ENCODE assay signal across 26 cellular contexts in the genomic region with DNA sequence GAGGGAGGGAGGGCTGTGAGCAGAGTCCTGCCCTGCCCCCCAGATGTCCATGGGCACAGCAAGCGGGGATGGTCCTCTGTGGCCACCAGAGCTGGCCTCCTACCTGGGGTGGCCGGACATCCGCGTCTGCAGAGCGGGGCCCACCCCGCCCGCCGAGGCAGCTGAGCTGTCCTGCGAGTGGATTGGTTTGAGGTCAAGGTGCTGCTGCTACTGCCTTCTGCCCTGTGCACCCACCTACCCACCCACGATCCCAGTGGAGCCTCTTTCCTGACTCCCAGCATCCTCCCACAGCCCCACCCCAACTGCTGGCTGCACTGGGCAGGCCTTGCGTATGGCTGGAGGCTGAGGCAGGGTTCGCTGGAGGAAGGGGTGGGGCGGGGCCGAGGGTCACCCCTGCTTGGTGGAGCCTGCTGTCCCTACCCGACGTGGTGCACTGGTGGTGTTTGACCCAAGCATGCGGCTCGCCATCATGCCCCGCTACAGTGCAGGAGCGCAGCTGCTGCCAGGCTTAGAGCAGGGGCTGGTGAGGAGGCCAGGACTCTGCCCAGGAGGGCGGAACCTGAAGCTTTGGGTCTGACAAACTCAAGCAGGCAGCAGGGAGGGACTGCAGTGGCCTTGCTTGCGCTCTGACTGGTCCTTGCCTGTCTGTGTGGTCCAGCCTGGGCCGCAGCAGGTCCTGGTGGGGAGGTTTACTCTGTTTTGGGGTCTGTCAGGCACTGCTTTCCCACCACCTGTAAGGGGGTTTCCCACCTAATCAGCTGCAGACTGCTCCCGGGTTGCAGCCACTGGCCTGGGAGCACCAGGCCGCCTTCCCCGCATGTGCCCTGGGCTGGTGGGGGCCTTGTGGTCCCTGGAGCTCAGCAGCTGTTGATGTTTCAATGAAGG. TPM values are rescaled to one million over a fixed set of nuclear protein-coding genes. Genes with fewer than 3 reads are reported as not detected.
DNase-seq lines count a peak whose midpoint lies in the region; ATAC-seq, FAIRE-seq and TF ChIP-seq lines count a peak whose summit lies in the region.
"Had no signal": no experiment of that assay in that cellular context is flagged by ENCODE, and none has a peak within 500 bp of the region (broad histone marks: within the 10 kb centered on the region; RNA-seq: fewer than 3 reads in every experiment).

No MANE protein-coding gene starts in this region.

- H3K27me3 Mint-ChIP-seq in activated naive CD8-positive, alpha-beta T cell treated with anti-CD3 and anti-CD28 coated beads, Interleukin-2, amount 50 U/mL, for 24 hours = no peaks in the 10 kb centered on the region
- H3K27me3 Mint-ChIP-seq in activated naive CD8-positive, alpha-beta T cell treated with anti-CD3 and anti-CD28 coated beads for 36 hours = no peaks in the 10 kb centered on the region
- H3K27me3 Mint-ChIP-seq: activated CD8-positive, alpha-beta memory T cell treated with anti-CD3 and anti-CD28 coated beads, Interleukin-2, amount 10 ng/mL, durations not matched to agents 7 days and 5 days; CD4-positive, CD25-positive, alpha-beta regulatory T cell; central memory CD8-positive, alpha-beta T cell had no signal

- TF ChIP-seq POLR2A in GM12892 (IDR thresholded peaks at IDR 0.05; ENCODE audit: low read depth, low read length) = no peak

- H3K4me3 Mint-ChIP-seq in activated naive CD8-positive, alpha-beta T cell treated with anti-CD3 and anti-CD28 coated beads, Interleukin-2, amount 50 U/mL, for 24 hours = no peak overlapping the region
- no peak overlapping the region for H3K4me3 Mint-ChIP-seq in activated naive CD8-positive, alpha-beta T cell treated with anti-CD3 and anti-CD28 coated beads for 36 hours
- H3K4me3 Mint-ChIP-seq: activated CD8-positive, alpha-beta memory T cell treated with anti-CD3 and anti-CD28 coated beads, Interleukin-2, amount 10 ng/mL, durations not matched to agents 7 days and 5 days; CD4-positive, CD25-positive, alpha-beta regulatory T cell; central memory CD8-positive, alpha-beta T cell; immature natural killer cell had no signal

- ATAC-seq in activated naive CD8-positive, alpha-beta T cell treated with anti-CD3 and anti-CD28 coated beads, Interleukin-2, amount 50 U/mL, for 24 hours = no peak
- no peak for ATAC-seq in left ventricle myocardium superior
- no peak for ATAC-seq in HG03108 (IDR thresholded peaks at IDR 0.05; ENCODE audit: unreplicated experiment)
- ATAC-seq in HG03342 (IDR thresholded peaks at IDR 0.05; ENCODE audit: unreplicated experiment) = no peak
- ATAC-seq: activated CD8-positive, alpha-beta memory T cell treated with anti-CD3 and anti-CD28 coated beads, Interleukin-2, amount 10 ng/mL, durations not matched to agents 7 days and 5 days; pancreas; SK-N-SH treated with all-trans-retinoic acid at 6 μM for 48 hours had no signal

- H3K27ac Mint-ChIP-seq in activated naive CD8-positive, alpha-beta T cell treated with anti-CD3 and anti-CD28 coated beads, Interleukin-2, amount 50 U/mL, for 24 hours = no peak overlapping the region
- no peak overlapping the region for H3K27ac Mint-ChIP-seq in activated naive CD8-positive, alpha-beta T cell treated with anti-CD3 and anti-CD28 coated beads for 36 hours
- H3K27ac Mint-ChIP-seq: activated CD8-positive, alpha-beta memory T cell treated with anti-CD3 and anti-CD28 coated beads, Interleukin-2, amount 10 ng/mL, durations not matched to agents 7 days and 5 days; CD4-positive, CD25-positive, alpha-beta regulatory T cell; immature natural killer cell had no signal

- peak; percentile 1 for DNase-seq in activated naive CD8-positive, alpha-beta T cell treated with anti-CD3 and anti-CD28 coated beads, Interleukin-2, amount 50 U/mL, for 24 hours
- no peak for DNase-seq in activated naive CD8-positive, alpha-beta T cell treated with anti-CD3 and anti-CD28 coated beads for 36 hours
- peak; percentile 22 for DNase-seq in GM12892 (ENCODE audit: insufficient read length)
- DNase-seq in left ventricle myocardium superior = peak; percentile 26
- DNase-seq in posterior vena cava (ENCODE audit: low spot score) = peak; percentile 75
- DNase-seq in RKO (ENCODE audit: low spot score) = no peak
- DNase-seq: ACHN; activated CD4-positive, alpha-beta T cell treated with anti-CD3 and anti-CD28 coated beads for 4 hours; activated CD8-positive, alpha-beta memory T cell treated with anti-CD3 and anti-CD28 coated beads, Interleukin-2, amount 10 ng/mL, durations not matched to agents 7 days and 5 days; CD4-positive, CD25-positive, alpha-beta regulatory T cell; DMS 273 treated with DMSO at 0.1 percent for 48 hours; effector CD8-positive, alpha-beta T cell; GF-D8; immature natural killer cell; KG1; MV-4-11; NCI-H187; NCI-H345; small intestine had no signal

- intact Hi-C loops in left ventricle myocardium superior (cut with micrococcal nuclease) = no loop called here
- intact Hi-C loops in posterior vena cava (cut with DNase I) = no loop called here

- no peaks in the 10 kb centered on the region for H3K4me1 Mint-ChIP-seq in activated naive CD8-positive, alpha-beta T cell treated with anti-CD3 and anti-CD28 coated beads, Interleukin-2, amount 50 U/mL, for 24 hours
- no peaks in the 10 kb centered on the region for H3K4me1 Mint-ChIP-seq in activated naive CD8-positive, alpha-beta T cell treated with anti-CD3 and anti-CD28 coated beads for 36 hours
- H3K4me1 Mint-ChIP-seq: activated CD8-positive, alpha-beta memory T cell treated with anti-CD3 and anti-CD28 coated beads, Interleukin-2, amount 10 ng/mL, durations not matched to agents 7 days and 5 days; CD4-positive, CD25-positive, alpha-beta regulatory T cell; central memory CD8-positive, alpha-beta T cell; immature natural killer cell had no signal

- FAIRE-seq in GM12892 (lab: Jason Lieb, UNC) = no peak
- FAIRE-seq: GM12891, pancreas, small intestine had no signal

- H3K36me3 Mint-ChIP-seq in activated naive CD8-positive, alpha-beta T cell treated with anti-CD3 and anti-CD28 coated beads, Interleukin-2, amount 50 U/mL, for 24 hours (ENCODE audit: low read depth) = no peaks in the 10 kb centered on the region
- H3K36me3 Mint-ChIP-seq in activated naive CD8-positive, alpha-beta T cell treated with anti-CD3 and anti-CD28 coated beads for 36 hours = no peaks in the 10 kb centered on the region
- H3K36me3 Mint-ChIP-seq: activated CD8-positive, alpha-beta memory T cell treated with anti-CD3 and anti-CD28 coated beads, Interleukin-2, amount 10 ng/mL, durations not matched to agents 7 days and 5 days; CD4-positive, CD25-positive, alpha-beta regulatory T cell; immature natural killer cell had no signal

- no peaks in the 10 kb centered on the region for H3K9me3 Mint-ChIP-seq in activated naive CD8-positive, alpha-beta T cell treated with anti-CD3 and anti-CD28 coated beads, Interleukin-2, amount 50 U/mL, for 24 hours
- H3K9me3 Mint-ChIP-seq in activated naive CD8-positive, alpha-beta T cell treated with anti-CD3 and anti-CD28 coated beads for 36 hours = peaks cover 1% of the 10 kb centered on the region
- H3K9me3 Mint-ChIP-seq: central memory CD8-positive, alpha-beta T cell; immature natural killer cell had no signal

RNA-seq across cellular contexts. Expression of a gene that starts 23.7 kb away (rescaled TPM):
- total RNA-seq in activated naive CD8-positive, alpha-beta T cell treated with anti-CD3 and anti-CD28 coated beads for 36 hours = 1 to 10 TPM; 4.6 to 4.7 TPM
- not detected for polyA plus RNA-seq in GM12892 (2012; ENCODE audit: missing spikeins)
- total RNA-seq in left ventricle myocardium superior = 10.7 TPM
- total RNA-seq in posterior vena cava = 10 to 100 TPM; 26.8 to 47.0 TPM
- polyA plus RNA-seq: immature natural killer cell had no signal

RNA-seq across cellular contexts. Expression of a gene that starts 35.9 kb away (rescaled TPM):
- total RNA-seq in activated naive CD8-positive, alpha-beta T cell treated with anti-CD3 and anti-CD28 coated beads for 36 hours = not detected
- polyA plus RNA-seq in GM12892 (2012; ENCODE audit: missing spikeins) = 0.30 TPM
- total RNA-seq in left ventricle myocardium superior = 0.27 TPM
- under 1 TPM in 1 of 2 donors, not detected in 1; 0.24 TPM for total RNA-seq in posterior vena cava
- total RNA-seq: activated CD8-positive, alpha-beta memory T cell treated with anti-CD3 and anti-CD28 coated beads, Interleukin-2, amount 10 ng/mL, durations not matched to agents 7 days and 5 days; CD4-positive, CD25-positive, alpha-beta regulatory T cell; lung microvascular endothelial cell had no signal

Comparison
In these comparisons a context has a peak if more than half of its experiments do, and no peak if none do; other contexts are left out.
1. DNase-seq: peak in activated naive CD8-positive, alpha-beta T cell treated with anti-CD3 and anti-CD28 coated beads, Interleukin-2, amount 50 U/mL, for 24 hours (single experiment), GM12892 (single experiment), left ventricle myocardium superior (single experiment) and posterior vena cava (single experiment); none in activated naive CD8-positive, alpha-beta T cell treated with anti-CD3 and anti-CD28 coated beads for 36 hours (single experiment) and RKO (single experiment).